Comparison of ENCODE assay signal across 8 cellular contexts in genomic region chr16:85086347-85087291, GRCh38.
DNase-seq lines count a peak whose midpoint lies in the region; ATAC-seq and TF ChIP-seq lines count a peak whose summit lies in the region.

No MANE protein-coding gene starts in this region.

- no peaks in the 10 kb centered on the region for H3K9me3 Mint-ChIP-seq in T-helper 2 cell treated with Interferon-gamma antibody and Interleukin-4, amounts not matched to agents 5 μg/mL and 100 μg/mL, for 36 hours

- no peak for ATAC-seq in HG03442 (IDR thresholded peaks at IDR 0.05; ENCODE audit: unreplicated experiment)

- no peaks in the 10 kb centered on the region for H3K36me3 Mint-ChIP-seq in T-helper 2 cell treated with Interferon-gamma antibody and Interleukin-4, amounts not matched to agents 5 μg/mL and 100 μg/mL, for 36 hours (ENCODE audit: low read depth)

- H3K27ac Mint-ChIP-seq in T-helper 2 cell treated with Interferon-gamma antibody and Interleukin-4, amounts not matched to agents 5 μg/mL and 100 μg/mL, for 36 hours = no peak overlapping the region

- no peaks in the 10 kb centered on the region for H3K27me3 Mint-ChIP-seq in T-helper 2 cell treated with Interferon-gamma antibody and Interleukin-4, amounts not matched to agents 5 μg/mL and 100 μg/mL, for 36 hours (ENCODE audit: low read depth)

- no peak overlapping the region for H3K4me3 Mint-ChIP-seq in T-helper 2 cell treated with Interferon-gamma antibody and Interleukin-4, amounts not matched to agents 5 μg/mL and 100 μg/mL, for 36 hours

- H3K4me1 Mint-ChIP-seq in T-helper 2 cell treated with Interferon-gamma antibody and Interleukin-4, amounts not matched to agents 5 μg/mL and 100 μg/mL, for 36 hours (ENCODE audit: low read depth) = peaks cover 1% of the 10 kb centered on the region

- TF ChIP-seq CTCF in 22Rv1 (IDR thresholded peaks at IDR 0.05) (peak; percentile 82), GM12872 (IDR thresholded peaks at IDR 0.05; ENCODE audit: insufficient read depth, low read depth, low read length) (peak; percentile 74)

- H3K27ac ChIP-seq in 22Rv1 = no peak overlapping the region

- peak; percentile 38 for DNase-seq in LoVo (ENCODE audit: low spot score)
- DNase-seq in T-helper 2 cell treated with Interferon-gamma antibody and Interleukin-4, amounts not matched to agents 5 μg/mL and 100 μg/mL, for 36 hours (ENCODE audit: low spot score) = peak; percentile 67
- DNase-seq in astrocyte of the hippocampus (ENCODE audit: low read depth, low spot score) = peak; percentile 83
- DNase-seq in iPS-NIHi11 (ENCODE audit: low spot score) = peak; percentile 86
- peak; percentile 84 for DNase-seq in stimulated activated CD4-positive, alpha-beta T cell treated with anti-CD3 and anti-CD28 coated beads, Interleukin-15, amount 100 ng/mL, for 24 hours
